Comparison of ENCODE assay signal across 10 cellular contexts in genomic region chr11:126467471-126467870, GRCh38.
"Had no signal": no experiment of that assay in that cellular context is flagged by ENCODE, and none has a peak within 500 bp of the region (broad histone marks: within the 10 kb centered on the region; RNA-seq: fewer than 3 reads in every experiment).

No MANE protein-coding gene starts in this region.

- DNase-seq: activated B cell treated with CpG ODN at 0.5 μM for 24 hours; activated CD4-positive, alpha-beta T cell treated with anti-CD3 and anti-CD28 coated beads for 48 hours; activated naive CD4-positive, alpha-beta T cell; naive thymus-derived CD8-positive, alpha-beta T cell; retina; transverse colon had no signal

- H3K36me3 ChIP-seq: neutrophil, transverse colon had no signal

- H3K27ac Mint-ChIP-seq: activated B cell treated with CpG ODN at 0.5 μM for 24 hours; memory B cell; stimulated activated memory B cell treated with anti-CD40 and anti-IgM and Interleukin-4, amounts not matched to agents 10 μg/mL and 1 μg/mL and 100 μg/mL, for 72 hours had no signal

- H3K9me3 ChIP-seq: mucosa of descending colon, neutrophil, transverse colon had no signal

- ATAC-seq: mucosa of descending colon; naive thymus-derived CD8-positive, alpha-beta T cell; stimulated activated memory B cell treated with anti-CD40 and anti-IgM and Interleukin-4, amounts not matched to agents 10 μg/mL and 1 μg/mL and 100 μg/mL, for 72 hours had no signal

- H3K27ac ChIP-seq: transverse colon had no signal

- H3K4me3 Mint-ChIP-seq: activated B cell treated with CpG ODN at 0.5 μM for 24 hours; memory B cell; naive thymus-derived CD8-positive, alpha-beta T cell; stimulated activated memory B cell treated with anti-CD40 and anti-IgM and Interleukin-4, amounts not matched to agents 10 μg/mL and 1 μg/mL and 100 μg/mL, for 72 hours had no signal

- H3K36me3 Mint-ChIP-seq: memory B cell; naive thymus-derived CD8-positive, alpha-beta T cell; stimulated activated memory B cell treated with anti-CD40 and anti-IgM and Interleukin-4, amounts not matched to agents 10 μg/mL and 1 μg/mL and 100 μg/mL, for 72 hours had no signal

- H3K4me3 ChIP-seq: mucosa of descending colon, transverse colon had no signal

- H3K27me3 Mint-ChIP-seq: activated B cell treated with CpG ODN at 0.5 μM for 24 hours; memory B cell; stimulated activated memory B cell treated with anti-CD40 and anti-IgM and Interleukin-4, amounts not matched to agents 10 μg/mL and 1 μg/mL and 100 μg/mL, for 72 hours had no signal
